ENCODE assay signal across 9 cellular contexts in genomic region chr10:18238875-18239485, GRCh38.
DNase-seq lines count a peak whose midpoint lies in the region; ATAC-seq and FAIRE-seq lines count a peak whose summit lies in the region.
"Had no signal": no experiment of that assay in that cellular context is flagged by ENCODE, and none has a peak within 500 bp of the region (broad histone marks: within the 10 kb centered on the region; RNA-seq: fewer than 3 reads in every experiment).

No MANE protein-coding gene starts in this region.

- H3K79me2 ChIP-seq in GM23248 (ENCODE audit: insufficient read depth), result no peaks in the 10 kb centered on the region

- no peaks in the 10 kb centered on the region for H3K36me3 ChIP-seq in GM23248 (ENCODE audit: low read depth)

- FAIRE-seq in frontal cortex (lab: Jason Lieb, UNC), result peak; percentile 6

- 39 to 44% methylated on average over 8 of the region's 8 CpGs for WGBS in GM23248 (ENCODE audit: low coverage in 1 of 2, low lambda C conversion rate in 2 of 2, missing lambda C conversion rate in 2 of 2), 2 experiments

- no peak overlapping the region for H3K4me2 ChIP-seq in GM23248 (ENCODE audit: unreplicated experiment)

- H3K27ac ChIP-seq in GM23248, result no peak overlapping the region
- H3K27ac ChIP-seq: epithelial cell of prostate had no signal

- no peak overlapping the region for H3K4me3 ChIP-seq in GM23248

- no peaks in the 10 kb centered on the region for H4K20me1 ChIP-seq in GM23248 (ENCODE audit: insufficient read depth)

- ATAC-seq in HG02571 (IDR thresholded peaks at IDR 0.05; ENCODE audit: unreplicated experiment), result no peak

- H2AFZ ChIP-seq in GM23248, result no peak overlapping the region

- H3K9ac ChIP-seq in GM23248, result no peak overlapping the region

- DNase-seq in Ammon's horn (ENCODE audit: low spot score), result peak; percentile 54
- DNase-seq in GM23248, result peak; percentile 78
- peak; percentile 53 for DNase-seq in SK-MEL-5 (ENCODE audit: low read depth, low spot score)
- peak; percentile 8 to 37 for DNase-seq in frontal cortex (ENCODE audit: low spot score in 2 of 2)
- DNase-seq in superior temporal gyrus (ENCODE audit: extremely low spot score), result peak; percentile 71
- DNase-seq in GF-D8 (lab: John Stamatoyannopoulos, UW), result no peak
- DNase-seq in NCI-H2196 (lab: John Stamatoyannopoulos, UW; ENCODE audit: unreplicated experiment), result no peak

- no peaks in the 10 kb centered on the region for H3K9me2 ChIP-seq in GM23248 (ENCODE audit: insufficient read depth)

- H3F3A ChIP-seq in GM23248 (ENCODE audit: insufficient read depth), result 0 out of 2 replicates have a peak, but pooled peaks cover 15% of the 10 kb centered on the region

- no peaks in the 10 kb centered on the region for H3K27me3 ChIP-seq in GM23248 (replicated peaks; ENCODE audit: insufficient read depth)

- in situ Hi-C loops in GM23248 (cut with MboI) (loop anchor here (25.0 kb wide), 1 partner anchor 627 kb away; the partner anchor contains the start of gene HACD1), SK-MEL-5 (cut with HindIII; ENCODE audit: low pct_unique_long_range_greater_than_20kb, low sequenced_read_pairs) (no loop called here)

- peaks cover 5% of the 10 kb centered on the region; the same call in 1 of the 2 replicates for H3K4me1 ChIP-seq in GM23248 (ENCODE audit: insufficient read depth)

- no peaks in the 10 kb centered on the region for H3K9me3 ChIP-seq in GM23248 (ENCODE audit: low read depth)

Comparison
In these comparisons a context has a peak if more than half of its experiments do, and no peak if none do; other contexts are left out.
1. DNase-seq: peak in Ammon's horn (single experiment), GM23248 (single experiment), SK-MEL-5 (single experiment), frontal cortex (2 of 2) and superior temporal gyrus (single experiment); none in GF-D8 (single experiment) and NCI-H2196 (single experiment).